In the genomic region with DNA sequence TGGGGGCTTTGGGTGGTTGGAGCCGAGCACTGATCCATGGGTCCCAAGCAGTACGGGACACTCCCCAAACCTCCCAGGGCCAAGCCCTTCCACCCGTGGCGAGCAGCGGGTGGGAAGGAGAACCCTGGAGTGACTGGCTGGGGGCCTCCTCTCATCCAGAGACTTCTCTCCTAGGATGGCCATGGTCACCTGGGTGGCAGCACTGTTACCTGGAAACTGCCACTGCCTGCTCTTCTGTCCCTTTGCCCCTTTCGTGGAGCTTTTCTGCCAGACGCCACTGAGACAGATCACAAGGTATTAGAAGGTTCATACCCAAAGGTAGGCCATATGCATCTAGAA, we compare ENCODE assay signal across 1 cellular context.
TF ChIP-seq lines count a peak whose summit lies in the region.

No MANE protein-coding gene starts in this region.

TF ChIP-seq in GM23338, 12 proteins besides CTCF, POLR2A, EP300 and RAD21:
- TF ChIP-seq, protein P1, sequence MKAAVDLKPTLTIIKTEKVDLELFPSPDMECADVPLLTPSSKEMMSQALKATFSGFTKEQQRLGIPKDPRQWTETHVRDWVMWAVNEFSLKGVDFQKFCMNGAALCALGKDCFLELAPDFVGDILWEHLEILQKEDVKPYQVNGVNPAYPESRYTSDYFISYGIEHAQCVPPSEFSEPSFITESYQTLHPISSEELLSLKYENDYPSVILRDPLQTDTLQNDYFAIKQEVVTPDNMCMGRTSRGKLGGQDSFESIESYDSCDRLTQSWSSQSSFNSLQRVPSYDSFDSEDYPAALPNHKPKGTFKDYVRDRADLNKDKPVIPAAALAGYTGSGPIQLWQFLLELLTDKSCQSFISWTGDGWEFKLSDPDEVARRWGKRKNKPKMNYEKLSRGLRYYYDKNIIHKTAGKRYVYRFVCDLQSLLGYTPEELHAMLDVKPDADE (IDR thresholded peaks at IDR 0.05): no peak
- TF ChIP-seq CREB1 (CRISPR knock-in tag; IDR thresholded peaks at IDR 0.05; ENCODE audit: low read depth): no peak
- TF ChIP-seq REST (IDR thresholded peaks at IDR 0.05; ENCODE audit: unreplicated experiment): no peak
- TF ChIP-seq STAT1 (IDR thresholded peaks at IDR 0.05; ENCODE audit: unreplicated experiment): no peak
- TF ChIP-seq, protein P2, sequence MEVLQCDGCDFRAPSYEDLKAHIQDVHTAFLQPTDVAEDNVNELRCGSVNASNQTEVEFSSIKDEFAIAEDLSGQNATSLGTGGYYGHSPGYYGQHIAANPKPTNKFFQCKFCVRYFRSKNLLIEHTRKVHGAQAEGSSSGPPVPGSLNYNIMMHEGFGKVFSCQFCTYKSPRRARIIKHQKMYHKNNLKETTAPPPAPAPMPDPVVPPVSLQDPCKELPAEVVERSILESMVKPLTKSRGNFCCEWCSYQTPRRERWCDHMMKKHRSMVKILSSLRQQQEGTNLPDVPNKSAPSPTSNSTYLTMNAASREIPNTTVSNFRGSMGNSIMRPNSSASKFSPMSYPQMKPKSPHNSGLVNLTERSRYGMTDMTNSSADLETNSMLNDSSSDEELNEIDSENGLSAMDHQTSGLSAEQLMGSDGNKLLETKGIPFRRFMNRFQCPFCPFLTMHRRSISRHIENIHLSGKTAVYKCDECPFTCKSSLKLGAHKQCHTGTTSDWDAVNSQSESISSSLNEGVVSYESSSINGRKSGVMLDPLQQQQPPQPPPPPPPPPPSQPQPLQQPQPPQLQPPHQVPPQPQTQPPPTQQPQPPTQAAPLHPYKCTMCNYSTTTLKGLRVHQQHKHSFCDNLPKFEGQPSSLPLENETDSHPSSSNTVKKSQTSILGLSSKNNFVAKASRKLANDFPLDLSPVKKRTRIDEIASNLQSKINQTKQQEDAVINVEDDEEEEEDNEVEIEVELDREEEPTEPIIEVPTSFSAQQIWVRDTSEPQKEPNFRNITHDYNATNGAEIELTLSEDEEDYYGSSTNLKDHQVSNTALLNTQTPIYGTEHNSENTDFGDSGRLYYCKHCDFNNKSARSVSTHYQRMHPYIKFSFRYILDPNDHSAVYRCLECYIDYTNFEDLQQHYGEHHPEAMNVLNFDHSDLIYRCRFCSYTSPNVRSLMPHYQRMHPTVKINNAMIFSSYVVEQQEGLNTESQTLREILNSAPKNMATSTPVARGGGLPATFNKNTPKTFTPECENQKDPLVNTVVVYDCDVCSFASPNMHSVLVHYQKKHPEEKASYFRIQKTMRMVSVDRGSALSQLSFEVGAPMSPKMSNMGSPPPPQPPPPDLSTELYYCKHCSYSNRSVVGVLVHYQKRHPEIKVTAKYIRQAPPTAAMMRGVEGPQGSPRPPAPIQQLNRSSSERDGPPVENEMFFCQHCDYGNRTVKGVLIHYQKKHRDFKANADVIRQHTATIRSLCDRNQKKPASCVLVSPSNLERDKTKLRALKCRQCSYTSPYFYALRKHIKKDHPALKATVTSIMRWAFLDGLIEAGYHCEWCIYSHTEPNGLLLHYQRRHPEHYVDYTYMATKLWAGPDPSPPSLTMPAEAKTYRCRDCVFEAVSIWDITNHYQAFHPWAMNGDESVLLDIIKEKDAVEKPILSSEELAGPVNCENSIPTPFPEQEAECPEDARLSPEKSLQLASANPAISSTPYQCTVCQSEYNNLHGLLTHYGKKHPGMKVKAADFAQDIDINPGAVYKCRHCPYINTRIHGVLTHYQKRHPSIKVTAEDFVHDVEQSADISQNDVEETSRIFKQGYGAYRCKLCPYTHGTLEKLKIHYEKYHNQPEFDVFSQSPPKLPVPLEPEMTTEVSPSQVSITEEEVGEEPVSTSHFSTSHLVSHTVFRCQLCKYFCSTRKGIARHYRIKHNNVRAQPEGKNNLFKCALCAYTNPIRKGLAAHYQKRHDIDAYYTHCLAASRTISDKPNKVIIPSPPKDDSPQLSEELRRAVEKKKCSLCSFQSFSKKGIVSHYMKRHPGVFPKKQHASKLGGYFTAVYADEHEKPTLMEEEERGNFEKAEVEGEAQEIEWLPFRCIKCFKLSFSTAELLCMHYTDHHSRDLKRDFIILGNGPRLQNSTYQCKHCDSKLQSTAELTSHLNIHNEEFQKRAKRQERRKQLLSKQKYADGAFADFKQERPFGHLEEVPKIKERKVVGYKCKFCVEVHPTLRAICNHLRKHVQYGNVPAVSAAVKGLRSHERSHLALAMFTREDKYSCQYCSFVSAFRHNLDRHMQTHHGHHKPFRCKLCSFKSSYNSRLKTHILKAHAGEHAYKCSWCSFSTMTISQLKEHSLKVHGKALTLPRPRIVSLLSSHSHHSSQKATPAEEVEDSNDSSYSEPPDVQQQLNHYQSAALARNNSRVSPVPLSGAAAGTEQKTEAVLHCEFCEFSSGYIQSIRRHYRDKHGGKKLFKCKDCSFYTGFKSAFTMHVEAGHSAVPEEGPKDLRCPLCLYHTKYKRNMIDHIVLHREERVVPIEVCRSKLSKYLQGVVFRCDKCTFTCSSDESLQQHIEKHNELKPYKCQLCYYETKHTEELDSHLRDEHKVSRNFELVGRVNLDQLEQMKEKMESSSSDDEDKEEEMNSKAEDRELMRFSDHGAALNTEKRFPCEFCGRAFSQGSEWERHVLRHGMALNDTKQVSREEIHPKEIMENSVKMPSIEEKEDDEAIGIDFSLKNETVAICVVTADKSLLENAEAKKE (CRISPR knock-in tag; IDR thresholded peaks at IDR 0.05): no peak
- TF ChIP-seq NANOG (IDR thresholded peaks at IDR 0.05; ENCODE audit: borderline replicate concordance): no peak
- TF ChIP-seq EZH2phosphoT487 (IDR thresholded peaks at IDR 0.05; ENCODE audit: unreplicated experiment): no peak
- no peak for TF ChIP-seq JUNB (IDR thresholded peaks at IDR 0.05; ENCODE audit: unreplicated experiment)
- TF ChIP-seq ZNF114 (CRISPR knock-in tag; IDR thresholded peaks at IDR 0.05): no peak
- no peak for TF ChIP-seq EZH2 (IDR thresholded peaks at IDR 0.05; ENCODE audit: low read depth, unreplicated experiment)
- no peak for TF ChIP-seq ZNF331 (CRISPR knock-in tag; IDR thresholded peaks at IDR 0.05; ENCODE audit: low read depth)
- no peak for TF ChIP-seq POLR2AphosphoS5 (IDR thresholded peaks at IDR 0.05; ENCODE audit: low read depth)
